Comparison of ENCODE assay signal across 26 cellular contexts in genomic region chr3:56107157-56107556, GRCh38.
A peak's percentile ranks its signal among the peaks of the same experiment; 100 is the strongest.
DNase-seq lines count a peak whose midpoint lies in the region; ATAC-seq, FAIRE-seq and TF ChIP-seq lines count a peak whose summit lies in the region.
"Had no signal": no experiment of that assay in that cellular context is flagged by ENCODE, and none has a peak within 500 bp of the region (broad histone marks: within the 10 kb centered on the region; RNA-seq: fewer than 3 reads in every experiment).

No MANE protein-coding gene starts in this region.

- no peak for ATAC-seq in HepG2
- ATAC-seq in right lobe of liver: no peak
- ATAC-seq in HG02973 (IDR thresholded peaks at IDR 0.05; ENCODE audit: unreplicated experiment): no peak
- ATAC-seq: GM12878 had no signal

- no peaks in the 10 kb centered on the region for H3K27me3 ChIP-seq in HepG2 (ENCODE audit: control insufficient read depth in 1 of 2, insufficient read depth in 2 of 2, low read length in 2 of 2)
- H3K27me3 ChIP-seq in right lobe of liver: no peaks in the 10 kb centered on the region
- H3K27me3 ChIP-seq in mesendoderm (ENCODE audit: insufficient read depth, low read length, poor library complexity): no peaks in the 10 kb centered on the region
- H3K27me3 ChIP-seq: BE2C; BLaER1 treated with 17β-estradiol and CSF1 and Interleukin-3, amounts not matched to agents 10 nM and 100 nM had no signal

- H4K8ac ChIP-seq in mesendoderm (ENCODE audit: low read depth, low read length): peak overlapping the region; percentile 65

- no peak overlapping the region for H3K4me3 ChIP-seq in HepG2 (replicated peaks in 1 of 3; ENCODE audit: insufficient read depth in 1 of 3, low read depth in 2 of 3, low read length in 3 of 3)
- H3K4me3 ChIP-seq in right lobe of liver: no peak overlapping the region
- no peak overlapping the region for H3K4me3 ChIP-seq in fibroblast of villous mesenchyme (ENCODE audit: low read depth, low read length)
- H3K4me3 ChIP-seq in mesendoderm (ENCODE audit: low read length): no peak overlapping the region
- H3K4me3 ChIP-seq: BLaER1 treated with 17β-estradiol and CSF1 and Interleukin-3, amounts not matched to agents 10 nM and 100 nM; GM12878; HAP-1 had no signal

- no peak for TF ChIP-seq EP300 in HepG2 (IDR thresholded peaks at IDR 0.05; ENCODE audit: low read depth in 2 of 2, low read length in 2 of 2)
- TF ChIP-seq EP300 in HepG2 (CRISPR knock-in tag; IDR thresholded peaks at IDR 0.05; ENCODE audit: borderline replicate concordance): no peak

- TF ChIP-seq POLR2A in HepG2 (IDR thresholded peaks at IDR 0.05; ENCODE audit: insufficient read depth in 1 of 2, low read depth in 2 of 2, low read length in 2 of 2): no peak
- TF ChIP-seq POLR2A in right lobe of liver (IDR thresholded peaks at IDR 0.05): no peak

- H2AK5ac ChIP-seq in mesendoderm (ENCODE audit: low read length): no peak overlapping the region

- H4K20me1 ChIP-seq in HepG2 (ENCODE audit: insufficient read depth, low read length): no peaks in the 10 kb centered on the region
- H4K20me1 ChIP-seq: BLaER1 treated with 17β-estradiol and CSF1 and Interleukin-3, amounts not matched to agents 10 nM and 100 nM had no signal

- H3K27ac ChIP-seq in HepG2 (ENCODE audit: extremely low read length, insufficient read depth, low read length) (no peak overlapping the region), right lobe of liver (no peak overlapping the region), mesendoderm (ENCODE audit: low read depth, low read length) (no peak overlapping the region)
- H3K27ac ChIP-seq: 22Rv1; BLaER1 treated with 17β-estradiol and CSF1 and Interleukin-3, amounts not matched to agents 10 nM and 100 nM had no signal

- no peak overlapping the region for H3K23ac ChIP-seq in mesendoderm (ENCODE audit: low read length)

- no peak overlapping the region for H2AFZ ChIP-seq in HepG2 (ENCODE audit: low read length)

- POLR2A ChIA-PET in HepG2 (lab: Yijun Ruan, JAX): no interaction called here

- FAIRE-seq in HepG2 (lab: Jason Lieb, UNC): no peak
- FAIRE-seq: A204.1, GM12878, GM19239, H54 had no signal

- no peaks in the 10 kb centered on the region for H3K79me1 ChIP-seq in mesendoderm (ENCODE audit: low read length)

- no peak overlapping the region for H3K9ac ChIP-seq in HepG2 (ENCODE audit: insufficient read depth, low read depth, low read length)
- no peak overlapping the region for H3K9ac ChIP-seq in mesendoderm (ENCODE audit: low read length)
- H3K9ac ChIP-seq: BLaER1 treated with 17β-estradiol and CSF1 and Interleukin-3, amounts not matched to agents 10 nM and 100 nM had no signal

- intact Hi-C loops in HepG2 (cut with micrococcal nuclease; ENCODE audit: unreplicated experiment): no loop called here
- intact Hi-C loops in right lobe of liver (cut with DNase I): no loop called here

- no peak overlapping the region for H3K4ac ChIP-seq in mesendoderm (ENCODE audit: low read depth, low read length)

- CTCF ChIA-PET in HepG2 (lab: Yijun Ruan, JAX; ENCODE audit: low intra/inter-chr PET ratio, low total read pairs): no interaction called here

- in situ Hi-C loops in HepG2 (cut with HindIII; ENCODE audit: extremely low pct_ligation_motif_present, low pct_unique_long_range_greater_than_20kb): no loop called here

- H3K18ac ChIP-seq in mesendoderm (ENCODE audit: low read length): no peak overlapping the region

- no peak for TF ChIP-seq RAD21 in HepG2 (CRISPR knock-in tag; IDR thresholded peaks at IDR 0.05)

- no TSS peak for BruUV-seq in HepG2 (replicated peaks; lab: Mats Ljungman, UMichigan)

- no peak overlapping the region for H4K5ac ChIP-seq in mesendoderm (ENCODE audit: low read length)

- H3K9me3 ChIP-seq in HepG2 (ENCODE audit: low read length) (no peaks in the 10 kb centered on the region), right lobe of liver (no peaks in the 10 kb centered on the region)
- H3K9me3 ChIP-seq: BE2C; BLaER1 treated with 17β-estradiol and CSF1 and Interleukin-3, amounts not matched to agents 10 nM and 100 nM; HAP-1 had no signal

- H3K56ac ChIP-seq in mesendoderm (ENCODE audit: low read length): no peak overlapping the region

- H3K4me2 ChIP-seq in HepG2 (ENCODE audit: low read depth, low read length) (no peak overlapping the region), mesendoderm (ENCODE audit: low read length) (no peak overlapping the region)
- H3K4me2 ChIP-seq: BLaER1 treated with 17β-estradiol and CSF1 and Interleukin-3, amounts not matched to agents 10 nM and 100 nM had no signal

- H3K36me3 ChIP-seq in HepG2 (replicated peaks in 1 of 2; ENCODE audit: control insufficient read depth in 1 of 2, insufficient read depth in 2 of 2, low read length in 2 of 2) (no peaks in the 10 kb centered on the region), right lobe of liver (no peaks in the 10 kb centered on the region), mesendoderm (ENCODE audit: control insufficient read depth, insufficient read depth, low read length) (no peaks in the 10 kb centered on the region)
- H3K36me3 ChIP-seq: BE2C; BLaER1 treated with 17β-estradiol and CSF1 and Interleukin-3, amounts not matched to agents 10 nM and 100 nM; HAP-1 had no signal

- TF ChIP-seq CTCF in HepG2 (CRISPR knock-in tag; IDR thresholded peaks at IDR 0.05) (no peak), right lobe of liver (IDR thresholded peaks at IDR 0.05) (no peak), fibroblast of villous mesenchyme (IDR thresholded peaks at IDR 0.05; ENCODE audit: insufficient read depth, low read depth, low read length) (no peak)

- no peak overlapping the region for H2BK15ac ChIP-seq in mesendoderm (replicated peaks; ENCODE audit: low read depth)

- H3K79me2 ChIP-seq in HepG2 (ENCODE audit: insufficient read depth, low read length): no peaks in the 10 kb centered on the region
- no peaks in the 10 kb centered on the region for H3K79me2 ChIP-seq in mesendoderm (ENCODE audit: control insufficient read depth, insufficient read depth, low read length)

- DNase-seq in HepG2 (ENCODE audit: low spot score): no peak
- DNase-seq in right lobe of liver: no peak
- DNase-seq in fibroblast of villous mesenchyme (ENCODE audit: low read depth): peak; percentile 12
- no peak for DNase-seq in mesendoderm
- no peak for DNase-seq in NOMO-1 treated with DMSO at 0.1 percent for 48 hours (lab: John Stamatoyannopoulos, UW; ENCODE audit: unreplicated experiment)
- no peak for DNase-seq in cerebellar nuclear complex (lab: John Stamatoyannopoulos, UW)
- no peak for DNase-seq in NCI-H510A (lab: John Stamatoyannopoulos, UW)
- DNase-seq: ACHN; AML-193; BE2C; CD4-positive, alpha-beta T cell; CD8-positive, alpha-beta memory T cell; DMS 273 treated with DMSO at 0.1 percent for 48 hours; DMS79; EL; GDM1; GOT3; HFFc6 had no signal

- H3K4me1 ChIP-seq in HepG2 (ENCODE audit: insufficient read depth, low read length) (no peaks in the 10 kb centered on the region), right lobe of liver (no peaks in the 10 kb centered on the region), mesendoderm (ENCODE audit: control insufficient read depth, low read depth, low read length) (peaks cover 10% of the 10 kb centered on the region)
- H3K4me1 ChIP-seq: BE2C had no signal

- H2BK120ac ChIP-seq in mesendoderm (ENCODE audit: low read depth, low read length): no peak overlapping the region

- no peak overlapping the region for H2BK5ac ChIP-seq in mesendoderm (ENCODE audit: low read length)

TF ChIP-seq in HepG2, 621 proteins besides CTCF, POLR2A, EP300 and RAD21:
- TF ChIP-seq MAFF (IDR thresholded peaks at IDR 0.05; ENCODE audit: low read depth, low read length) (peak; percentile 71), MAFK (conservative IDR thresholded peaks at IDR 0.05 in 1 of 2, IDR thresholded peaks at IDR 0.05 in 1 of 2; ENCODE audit: low read length in 2 of 2) (peak; percentile 21 to 80; a peak in 2 of 4 replicates), NFRKB (IDR thresholded peaks at IDR 0.05) (no peak)
